ENCODE assay signal across 35 cellular contexts in the genomic region with DNA sequence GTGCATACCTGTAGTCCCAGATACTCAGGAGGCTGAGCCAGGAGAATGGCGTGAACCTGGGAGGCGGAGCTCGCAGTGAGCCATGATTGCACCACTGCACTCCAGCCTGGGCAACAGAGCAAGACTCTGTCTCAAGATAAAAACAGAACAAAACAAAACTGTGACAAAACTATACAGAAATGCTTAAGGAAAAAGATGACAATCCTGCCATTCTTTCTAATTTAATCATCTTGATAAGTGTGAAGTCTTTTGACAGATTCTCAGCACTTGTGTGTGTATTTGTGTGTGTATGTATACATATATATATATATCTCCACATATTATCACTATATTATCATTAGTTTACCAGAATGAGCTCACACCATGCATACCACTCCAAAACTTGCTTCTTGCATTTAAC. TPM values are rescaled to one million over a fixed set of nuclear protein-coding genes. Genes with fewer than 3 reads are reported as not detected.
"Had no signal": no experiment of that assay in that cellular context is flagged by ENCODE, and none has a peak within 500 bp of the region (broad histone marks: within the 10 kb centered on the region; RNA-seq: fewer than 3 reads in every experiment).

No MANE protein-coding gene starts in this region.

- H3K36me3 ChIP-seq: adrenal gland, brain microvascular endothelial cell, breast epithelium, cardiac muscle cell had no signal

- H3K4me3 ChIP-seq: adrenal gland, ascending aorta, body of pancreas, breast epithelium, cardiac muscle cell had no signal

- H3K27ac ChIP-seq: adrenal gland, ascending aorta, body of pancreas, brain microvascular endothelial cell, breast epithelium, cardiac muscle cell had no signal

- H3K9me3 ChIP-seq: adrenal gland, ascending aorta, body of pancreas, breast epithelium had no signal

- DNase-seq: activated effector memory CD4-positive, alpha-beta T cell treated with anti-CD3 and anti-CD28 coated beads, Interleukin-2, amount 50 U/mL, for 16 hours; activated effector memory CD4-positive, alpha-beta T cell treated with Interleukin-2 at 50 U/mL for 16 hours; activated gamma-delta T cell; activated gamma-delta T cell treated with Interleukin-2 at 50 U/mL for 16 hours; activated naive CD4-positive, alpha-beta T cell; activated naive CD4-positive, alpha-beta T cell treated with anti-CD3 and anti-CD28 coated beads for 36 hours; activated naive CD4-positive, alpha-beta T cell treated with anti-CD3 and anti-CD28 coated beads, Interleukin-2, amount 10 ng/mL, durations not matched to agents 7 days and 5 days; activated naive CD4-positive, alpha-beta T cell treated with anti-CD3 and anti-CD28 coated beads, Interleukin-2, amount 50 U/mL, for 16 hours; activated naive CD4-positive, alpha-beta T cell treated with Interleukin-2 at 50 U/mL for 16 hours; activated naive CD8-positive, alpha-beta T cell treated with anti-CD3 and anti-CD28 coated beads for 36 hours; activated naive CD8-positive, alpha-beta T cell treated with anti-CD3 and anti-CD28 coated beads, Interleukin-2, amount 10 ng/mL, durations not matched to agents 7 days and 5 days; activated naive CD8-positive, alpha-beta T cell treated with anti-CD3 and anti-CD28 coated beads, Interleukin-2, amount 50 U/mL, for 24 hours; activated T-cell treated with anti-CD3 and anti-CD28 coated beads, Interleukin-2, amount 50 U/mL, for 24 hours; activated T-cell treated with anti-CD3 and anti-CD28 coated beads, Interleukin-2, amount 50 U/mL, for 4 hours; activated T-cell treated with anti-CD3 and anti-CD28 coated beads, Interleukin-2, amount 50 U/mL, for 48 hours; activated T-cell treated with anti-CD3 and anti-CD28 coated beads, Interleukin-2, amount 50 U/mL, for 72 hours; adrenal gland; amniotic stem cell; amygdala; anterior cingulate cortex; aorta; body of pancreas; caudate nucleus; central memory CD4-positive, alpha-beta T cell; cerebellar nuclear complex had no signal

- H3K4me1 ChIP-seq: adrenal gland, ascending aorta, body of pancreas, breast epithelium had no signal

- H3K27me3 ChIP-seq: ascending aorta, body of pancreas, brain microvascular endothelial cell, breast epithelium, cardiac muscle cell had no signal

- ATAC-seq: activated naive CD8-positive, alpha-beta T cell treated with anti-CD3 and anti-CD28 coated beads, Interleukin-2, amount 50 U/mL, for 24 hours; activated T-cell treated with anti-CD3 and anti-CD28 coated beads, Interleukin-2, amount 50 U/mL, for 4 hours; activated T-cell treated with anti-CD3 and anti-CD28 coated beads, Interleukin-2, amount 50 U/mL, for 72 hours; activated T-helper 17 cell treated with anti-CD3 and anti-CD28 coated beads, Interleukin-2, amount 50 U/mL, for 72 hours; body of pancreas had no signal

RNA-seq across cellular contexts. Expression of gene HTR2A, which starts 12.3 kb away (rescaled TPM):
- total RNA-seq: activated naive CD4-positive, alpha-beta T cell treated with anti-CD3 and anti-CD28 coated beads for 36 hours; activated naive CD4-positive, alpha-beta T cell treated with anti-CD3 and anti-CD28 coated beads, Interleukin-2, amount 50 U/mL, for 72 hours; activated naive CD8-positive, alpha-beta T cell treated with anti-CD3 and anti-CD28 coated beads for 36 hours; activated naive CD8-positive, alpha-beta T cell treated with anti-CD3 and anti-CD28 coated beads, Interleukin-2, amount 10 ng/mL, durations not matched to agents 7 days and 5 days; activated T-cell treated with anti-CD3 and anti-CD28 coated beads, Interleukin-2, amount 50 U/mL, for 4 hours; activated T-cell treated with anti-CD3 and anti-CD28 coated beads, Interleukin-2, amount 50 U/mL, for 72 hours; activated T-helper 1 cell treated with anti-CD3 and anti-CD28 coated beads, Interleukin-12 subunit alpha, Interleukin-12 subunit beta, Interleukin-2, Interleukin-4 antibody, amounts not matched to agents 30 ng/mL and 10 ng/mL and 1 ng/mL, durations not matched to agents 14 hours and 24 hours and 36 hours; activated T-helper 17 cell treated with anti-CD3 and anti-CD28 coated beads, Interleukin-2, amount 50 U/mL, for 72 hours; activated T-helper 2 cell treated with anti-CD3 and anti-CD28 coated beads, Interferon-gamma antibody, Interleukin-2, Interleukin-4, amounts not matched to agents 10 μg/mL and 5 μg/mL and 100 μg/mL, durations not matched to agents 14 hours and 24 hours and 36 hours; ascending aorta; astrocyte; bronchial epithelial cell; cardiac muscle cell had no signal
- polyA plus RNA-seq: cardiac muscle cell had no signal
